1 cellular context compared by ENCODE assay signal in the genomic region with DNA sequence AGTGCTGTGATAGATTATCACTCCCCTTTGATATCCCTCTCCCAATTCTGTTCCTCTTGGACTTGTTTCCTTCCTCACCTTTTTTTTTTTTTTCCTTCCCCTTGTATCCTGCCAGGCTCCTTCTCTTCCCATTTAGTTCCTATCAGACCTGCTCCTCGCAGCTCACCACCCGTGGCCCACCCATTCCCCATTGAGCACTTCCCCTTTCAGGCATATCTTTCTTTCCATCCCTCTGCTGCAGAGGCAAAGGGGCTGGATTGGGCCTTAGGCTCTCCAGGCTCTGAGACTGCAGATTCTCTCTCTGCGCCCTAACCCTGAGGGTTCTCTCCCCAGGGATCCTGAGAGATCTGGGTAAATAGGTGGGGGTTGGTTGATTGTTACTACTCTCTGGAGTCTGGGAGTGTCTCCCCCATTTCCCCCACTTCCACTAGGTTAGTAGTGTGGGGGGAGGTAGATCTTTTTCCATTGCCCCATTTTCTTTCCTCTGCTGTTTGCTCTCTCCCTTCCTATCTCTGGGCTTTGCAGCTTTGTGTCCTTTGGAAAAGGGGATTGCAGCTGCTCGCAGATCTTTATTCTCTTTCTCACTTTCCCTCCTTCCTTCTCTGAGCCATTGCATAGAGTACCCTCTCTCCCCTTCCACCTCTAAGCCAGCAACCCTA.
TF ChIP-seq lines count a peak whose summit lies in the region.

No MANE protein-coding gene starts in this region.

TF ChIP-seq in K562, 482 proteins besides CTCF, POLR2A, EP300 and RAD21 (continued from another document and continues in another):
- TF ChIP-seq ZNF41 (CRISPR knock-in tag; conservative IDR thresholded peaks at IDR 0.05) (no peak), CBX3 (IDR thresholded peaks at IDR 0.05; ENCODE audit: borderline replicate concordance in 1 of 2, low read length in 2 of 2) (no peak), OTX1 (CRISPR knock-in tag; IDR thresholded peaks at IDR 0.05) (0 out of 2 replicates have a peak, but pooled peaks have one; percentile 15), EZH2 (IDR thresholded peaks at IDR 0.05; ENCODE audit: borderline replicate concordance, low read depth, low read length) (no peak), JUND (IDR thresholded peaks at IDR 0.05; ENCODE audit: borderline replicate concordance, low read depth, low read length) (no peak), JUND (tag; IDR thresholded peaks at IDR 0.05; ENCODE audit: borderline replicate concordance, low read depth, low read length) (0 out of 3 replicates have a peak, but pooled peaks have one; percentile 9), SAFB2 (IDR thresholded peaks at IDR 0.05; ENCODE audit: borderline replicate concordance, low read depth, low read length, severe bottlenecking) (no peak), SMARCE1 (IDR thresholded peaks at IDR 0.05) (peak; percentile 79; the same call in 1 of the 2 replicates), RAD51 (IDR thresholded peaks at IDR 0.05; ENCODE audit: borderline replicate concordance, low read depth) (no peak), CLOCK (CRISPR knock-in tag; IDR thresholded peaks at IDR 0.05; ENCODE audit: borderline replicate concordance) (no peak), ZNF133 (CRISPR knock-in tag; IDR thresholded peaks at IDR 0.05) (no peak), SRSF1 (IDR thresholded peaks at IDR 0.05; ENCODE audit: low read depth, low read length) (no peak), NFXL1 (CRISPR knock-in tag; IDR thresholded peaks at IDR 0.05) (no peak), PTBP1 (IDR thresholded peaks at IDR 0.05; ENCODE audit: low read depth, low read length) (no peak), KDM2B (CRISPR knock-in tag; IDR thresholded peaks at IDR 0.05) (no peak), DMBX1 (CRISPR knock-in tag; IDR thresholded peaks at IDR 0.05; ENCODE audit: borderline replicate concordance) (no peak), SETDB1 (IDR thresholded peaks at IDR 0.05; ENCODE audit: low read length) (no peak), CBX5 (IDR thresholded peaks at IDR 0.05; ENCODE audit: borderline replicate concordance, low read depth) (no peak), BHLHE40 (IDR thresholded peaks at IDR 0.05; ENCODE audit: low read length) (no peak), ZNF830 (CRISPR knock-in tag; IDR thresholded peaks at IDR 0.05) (no peak), ATF7 (IDR thresholded peaks at IDR 0.05) (0 out of 2 replicates have a peak, but pooled peaks have one; percentile 8), MLLT1 (IDR thresholded peaks at IDR 0.05) (peak in 1 of 2 experiments; percentile 43; a peak in 1 of 4 replicates), MAFG (tag; conservative IDR thresholded peaks at IDR 0.05) (no peak), NKRF (IDR thresholded peaks at IDR 0.05; ENCODE audit: borderline replicate concordance) (peak; percentile 24; the same call in 1 of the 2 replicates), HSF4 (CRISPR knock-in tag; IDR thresholded peaks at IDR 0.05; ENCODE audit: borderline replicate concordance) (no peak), ARID1B (IDR thresholded peaks at IDR 0.05) (peak; percentile 72), ZBTB7A (IDR thresholded peaks at IDR 0.05; ENCODE audit: borderline replicate concordance, control insufficient read depth, low read depth, low read length) (peak; percentile 26; the same call in 1 of the 2 replicates), HDAC1 (IDR thresholded peaks at IDR 0.05) (peak in 1 of 2 experiments; percentile 64; a peak in 1 of 4 replicates), CREB3L1 (IDR thresholded peaks at IDR 0.05; ENCODE audit: borderline replicate concordance, low read depth) (no peak), NFE2 (IDR thresholded peaks at IDR 0.05; ENCODE audit: low read depth) (0 out of 2 replicates have a peak, but pooled peaks have one; percentile 24), TCF7L2 (IDR thresholded peaks at IDR 0.05; ENCODE audit: low read depth, low read length) (no peak), ZNF140 (CRISPR knock-in tag; IDR thresholded peaks at IDR 0.05) (no peak), ZNF165 (CRISPR knock-in tag; IDR thresholded peaks at IDR 0.05; ENCODE audit: borderline replicate concordance) (no peak), TRIM25 (IDR thresholded peaks at IDR 0.05; ENCODE audit: borderline replicate concordance) (no peak), PHF8 (IDR thresholded peaks at IDR 0.05; ENCODE audit: borderline replicate concordance, low read length) (no peak), SMARCA4 (IDR thresholded peaks at IDR 0.05) (peak; percentile 80), YY1 (IDR thresholded peaks at IDR 0.05; ENCODE audit: borderline replicate concordance in 1 of 3, control insufficient read depth in 1 of 3, extremely low read depth in 1 of 3, insufficient read depth in 3 of 3, insufficient read length in 1 of 3, insufficient replicate concordance in 2 of 3, low read depth in 1 of 3, low read length in 2 of 3) (no peak), POLR2AphosphoS2 (IDR thresholded peaks at IDR 0.05; ENCODE audit: low read length) (no peak), HEY1 (CRISPR knock-in tag; IDR thresholded peaks at IDR 0.05; ENCODE audit: borderline replicate concordance) (no peak)
- TF ChIP-seq, protein P1, sequence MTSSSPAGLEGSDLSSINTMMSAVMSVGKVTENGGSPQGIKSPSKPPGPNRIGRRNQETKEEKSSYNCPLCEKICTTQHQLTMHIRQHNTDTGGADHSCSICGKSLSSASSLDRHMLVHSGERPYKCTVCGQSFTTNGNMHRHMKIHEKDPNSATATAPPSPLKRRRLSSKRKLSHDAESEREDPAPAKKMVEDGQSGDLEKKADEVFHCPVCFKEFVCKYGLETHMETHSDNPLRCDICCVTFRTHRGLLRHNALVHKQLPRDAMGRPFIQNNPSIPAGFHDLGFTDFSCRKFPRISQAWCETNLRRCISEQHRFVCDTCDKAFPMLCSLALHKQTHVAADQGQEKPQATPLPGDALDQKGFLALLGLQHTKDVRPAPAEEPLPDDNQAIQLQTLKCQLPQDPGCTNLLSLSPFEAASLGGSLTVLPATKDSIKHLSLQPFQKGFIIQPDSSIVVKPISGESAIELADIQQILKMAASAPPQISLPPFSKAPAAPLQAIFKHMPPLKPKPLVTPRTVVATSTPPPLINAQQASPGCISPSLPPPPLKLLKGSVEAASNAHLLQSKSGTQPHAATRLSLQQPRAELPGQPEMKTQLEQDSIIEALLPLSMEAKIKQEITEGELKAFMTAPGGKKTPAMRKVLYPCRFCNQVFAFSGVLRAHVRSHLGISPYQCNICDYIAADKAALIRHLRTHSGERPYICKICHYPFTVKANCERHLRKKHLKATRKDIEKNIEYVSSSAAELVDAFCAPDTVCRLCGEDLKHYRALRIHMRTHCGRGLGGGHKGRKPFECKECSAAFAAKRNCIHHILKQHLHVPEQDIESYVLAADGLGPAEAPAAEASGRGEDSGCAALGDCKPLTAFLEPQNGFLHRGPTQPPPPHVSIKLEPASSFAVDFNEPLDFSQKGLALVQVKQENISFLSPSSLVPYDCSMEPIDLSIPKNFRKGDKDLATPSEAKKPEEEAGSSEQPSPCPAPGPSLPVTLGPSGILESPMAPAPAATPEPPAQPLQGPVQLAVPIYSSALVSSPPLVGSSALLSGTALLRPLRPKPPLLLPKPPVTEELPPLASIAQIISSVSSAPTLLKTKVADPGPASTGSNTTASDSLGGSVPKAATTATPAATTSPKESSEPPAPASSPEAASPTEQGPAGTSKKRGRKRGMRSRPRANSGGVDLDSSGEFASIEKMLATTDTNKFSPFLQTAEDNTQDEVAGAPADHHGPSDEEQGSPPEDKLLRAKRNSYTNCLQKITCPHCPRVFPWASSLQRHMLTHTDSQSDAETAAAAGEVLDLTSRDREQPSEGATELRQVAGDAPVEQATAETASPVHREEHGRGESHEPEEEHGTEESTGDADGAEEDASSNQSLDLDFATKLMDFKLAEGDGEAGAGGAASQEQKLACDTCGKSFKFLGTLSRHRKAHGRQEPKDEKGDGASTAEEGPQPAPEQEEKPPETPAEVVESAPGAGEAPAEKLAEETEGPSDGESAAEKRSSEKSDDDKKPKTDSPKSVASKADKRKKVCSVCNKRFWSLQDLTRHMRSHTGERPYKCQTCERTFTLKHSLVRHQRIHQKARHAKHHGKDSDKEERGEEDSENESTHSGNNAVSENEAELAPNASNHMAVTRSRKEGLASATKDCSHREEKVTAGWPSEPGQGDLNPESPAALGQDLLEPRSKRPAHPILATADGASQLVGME (CRISPR knock-in tag; IDR thresholded peaks at IDR 0.05): no peak
- TF ChIP-seq, protein P2, sequence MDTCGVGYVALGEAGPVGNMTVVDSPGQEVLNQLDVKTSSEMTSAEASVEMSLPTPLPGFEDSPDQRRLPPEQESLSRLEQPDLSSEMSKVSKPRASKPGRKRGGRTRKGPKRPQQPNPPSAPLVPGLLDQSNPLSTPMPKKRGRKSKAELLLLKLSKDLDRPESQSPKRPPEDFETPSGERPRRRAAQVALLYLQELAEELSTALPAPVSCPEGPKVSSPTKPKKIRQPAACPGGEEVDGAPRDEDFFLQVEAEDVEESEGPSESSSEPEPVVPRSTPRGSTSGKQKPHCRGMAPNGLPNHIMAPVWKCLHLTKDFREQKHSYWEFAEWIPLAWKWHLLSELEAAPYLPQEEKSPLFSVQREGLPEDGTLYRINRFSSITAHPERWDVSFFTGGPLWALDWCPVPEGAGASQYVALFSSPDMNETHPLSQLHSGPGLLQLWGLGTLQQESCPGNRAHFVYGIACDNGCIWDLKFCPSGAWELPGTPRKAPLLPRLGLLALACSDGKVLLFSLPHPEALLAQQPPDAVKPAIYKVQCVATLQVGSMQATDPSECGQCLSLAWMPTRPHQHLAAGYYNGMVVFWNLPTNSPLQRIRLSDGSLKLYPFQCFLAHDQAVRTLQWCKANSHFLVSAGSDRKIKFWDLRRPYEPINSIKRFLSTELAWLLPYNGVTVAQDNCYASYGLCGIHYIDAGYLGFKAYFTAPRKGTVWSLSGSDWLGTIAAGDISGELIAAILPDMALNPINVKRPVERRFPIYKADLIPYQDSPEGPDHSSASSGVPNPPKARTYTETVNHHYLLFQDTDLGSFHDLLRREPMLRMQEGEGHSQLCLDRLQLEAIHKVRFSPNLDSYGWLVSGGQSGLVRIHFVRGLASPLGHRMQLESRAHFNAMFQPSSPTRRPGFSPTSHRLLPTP (IDR thresholded peaks at IDR 0.05; ENCODE audit: borderline replicate concordance, extremely low read depth, insufficient read length): no peak
